Comparison of ENCODE assay signal across 7 cellular contexts in genomic region chr20:25550645-25551337, GRCh38. TPM values are rescaled to one million over a fixed set of nuclear protein-coding genes. Genes with fewer than 3 reads are reported as not detected.
DNase-seq lines count a peak whose midpoint lies in the region; ATAC-seq and TF ChIP-seq lines count a peak whose summit lies in the region.
"Not testable (repeated sequence)": the region's sequence is repeated elsewhere in the genome, so short reads cannot be mapped to it uniquely, and the experiment has no call there.

No MANE protein-coding gene starts in this region.

- not testable (repeated sequence) for BruUV-seq in Caco-2 (replicated peaks; lab: Mats Ljungman, UMichigan)

- H2BK15ac ChIP-seq in mesendoderm (replicated peaks; ENCODE audit: low read depth), result not testable (repeated sequence)

- H3K9me3 Mint-ChIP-seq in Caco-2 (ENCODE audit: unreplicated experiment); WTC11; neural crest cell: not testable (repeated sequence)

- not testable (repeated sequence) for H2AK5ac ChIP-seq in mesendoderm (ENCODE audit: low read length)

- not testable (repeated sequence) for H3K27me3 ChIP-seq in Caco-2 (replicated peaks; ENCODE audit: control insufficient read depth, insufficient read depth, low read length); mesendoderm (ENCODE audit: insufficient read depth, low read length, poor library complexity); sigmoid colon

- not testable (repeated sequence) for H3K9ac ChIP-seq in mesendoderm (ENCODE audit: low read length)

- peak overlapping the region; percentile 41 for H3K4me3 Mint-ChIP-seq in Caco-2 (ENCODE audit: unreplicated experiment)
- H3K4me3 Mint-ChIP-seq in WTC11, neural crest cell: not testable (repeated sequence)

- not testable (repeated sequence) for H2BK120ac ChIP-seq in mesendoderm (ENCODE audit: low read depth, low read length)

- TF ChIP-seq EP300 in sigmoid colon (IDR thresholded peaks at IDR 0.05), result not testable (repeated sequence)

- peak overlapping the region; percentile 90 for H3K27ac Mint-ChIP-seq in Caco-2 (ENCODE audit: unreplicated experiment)
- peak overlapping the region; percentile 94 for H3K27ac Mint-ChIP-seq in WTC11
- H3K27ac Mint-ChIP-seq in neural crest cell (ENCODE audit: unreplicated experiment), result peak overlapping the region; percentile 8

- intact Hi-C loops in Caco-2 (cut with micrococcal nuclease; ENCODE audit: unreplicated experiment), result loop anchor here (1.0 to 2.0 kb wide), 3 partner anchors 8 to 72 kb away; no protein-coding TSS in a partner anchor
- intact Hi-C loops in sigmoid colon (cut with DNase I), result loop anchor here (5.0 kb wide), 1 partner anchor 72 kb away; the partner anchor contains the start of gene NANP

- H3K79me2 ChIP-seq in mesendoderm (ENCODE audit: control insufficient read depth, insufficient read depth, low read length), result peaks cover 39% of the 10 kb centered on the region

- peaks cover 36% of the 10 kb centered on the region for H3K79me1 ChIP-seq in mesendoderm (ENCODE audit: low read length)

- H3K4me1 ChIP-seq in Caco-2 (peaks cover 49% of the 10 kb centered on the region), mesendoderm (ENCODE audit: control insufficient read depth, low read depth, low read length) (peaks cover 22% of the 10 kb centered on the region), sigmoid colon (peaks cover 0 to 59% (median 54%) of the 10 kb centered on the region in 4 donors)

- H3K27ac ChIP-seq in mesendoderm (ENCODE audit: low read depth, low read length) (peak overlapping the region; percentile 86), sigmoid colon (peak overlapping the region in 3 of 4 donors; percentile 60 to 72 (median 63))

- no CpG with 5 or more reads among the region's 7 CpGs for WGBS in mesendoderm (ENCODE audit: extremely low coverage, insufficient coverage, low lambda C conversion rate)
- 46 to 75% methylated on average over 7 of the region's 7 CpGs for WGBS in sigmoid colon, 2 donors

- H3K4me1 Mint-ChIP-seq in Caco-2 (ENCODE audit: low read depth, unreplicated experiment), result peaks cover 40% of the 10 kb centered on the region
- H3K4me1 Mint-ChIP-seq in WTC11, result peaks cover 56% of the 10 kb centered on the region
- peaks cover 52% of the 10 kb centered on the region for H3K4me1 Mint-ChIP-seq in neural crest cell

- H4K8ac ChIP-seq in mesendoderm (ENCODE audit: low read depth, low read length), result not testable (repeated sequence)

- not testable (repeated sequence) for H2BK5ac ChIP-seq in mesendoderm (ENCODE audit: low read length)

- not testable (repeated sequence) for ATAC-seq in WTC11

- not testable (repeated sequence) for TF ChIP-seq CTCF in Caco-2 (IDR thresholded peaks at IDR 0.05; ENCODE audit: insufficient read depth in 1 of 2, low read depth in 1 of 2, low read length in 1 of 2, severe bottlenecking in 1 of 2, unreplicated experiment in 1 of 2); WTC11 (IDR thresholded peaks at IDR 0.05); fibroblast of villous mesenchyme (IDR thresholded peaks at IDR 0.05; ENCODE audit: insufficient read depth, low read depth, low read length); neural crest cell (conservative IDR thresholded peaks at IDR 0.05); sigmoid colon (IDR thresholded peaks at IDR 0.05)

- DNase-seq in Caco-2, result peak; percentile 74 to 84
- peak; percentile 56 to 86 for DNase-seq in NCI-H524 (lab: John Stamatoyannopoulos, UW)
- DNase-seq in WTC11 (ENCODE audit: low spot score); neural crest cell (ENCODE audit: low read depth, low spot score); sigmoid colon: not testable (repeated sequence)
- DNase-seq in fibroblast of villous mesenchyme (ENCODE audit: low read depth), result peak; percentile 36
- DNase-seq in mesendoderm, result peak; percentile 81

- CTCF ChIA-PET in Caco-2 (lab: Charles Lee), result not testable (repeated sequence)
- CTCF ChIA-PET in WTC11 (lab: Charles Lee), result interaction anchor here (1.2 kb wide), 1 partner anchor 10 kb away, joined by 5 read pairs; no protein-coding TSS in a partner anchor

- POLR2A ChIA-PET in Caco-2 (lab: Charles Lee); WTC11 (lab: Charles Lee): not testable (repeated sequence)

- not testable (repeated sequence) for H3K4me2 ChIP-seq in mesendoderm (ENCODE audit: low read length)

- not testable (repeated sequence) for H3K36me3 Mint-ChIP-seq in Caco-2 (ENCODE audit: insufficient read depth, unreplicated experiment); WTC11; neural crest cell (ENCODE audit: low read depth)

- H3K18ac ChIP-seq in mesendoderm (ENCODE audit: low read length), result not testable (repeated sequence)

- not testable (repeated sequence) for H3K4me3 ChIP-seq in Caco-2 (ENCODE audit: low read depth, low read length); fibroblast of villous mesenchyme (ENCODE audit: low read depth, low read length); mesendoderm (ENCODE audit: low read length); sigmoid colon

- H3K27me3 Mint-ChIP-seq in Caco-2 (ENCODE audit: insufficient read depth, unreplicated experiment); WTC11 (ENCODE audit: low read depth); neural crest cell (ENCODE audit: low read depth): not testable (repeated sequence)

- peak overlapping the region; percentile 59 for H3K56ac ChIP-seq in mesendoderm (ENCODE audit: low read length)

- not testable (repeated sequence) for TF ChIP-seq POLR2A in sigmoid colon (IDR thresholded peaks at IDR 0.05)

- not testable (repeated sequence) for H3K9me3 ChIP-seq in Caco-2, sigmoid colon

- H3K23ac ChIP-seq in mesendoderm (ENCODE audit: low read length), result not testable (repeated sequence)

- H3K4ac ChIP-seq in mesendoderm (ENCODE audit: low read depth, low read length), result not testable (repeated sequence)

- not testable (repeated sequence) for H4K5ac ChIP-seq in mesendoderm (ENCODE audit: low read length)

- not testable (repeated sequence) for H3K36me3 ChIP-seq in Caco-2 (ENCODE audit: control insufficient read depth, insufficient read depth, low read length); mesendoderm (ENCODE audit: control insufficient read depth, insufficient read depth, low read length); sigmoid colon

RNA-seq across cellular contexts. Expression of gene NINL, which starts 34.5 kb away (rescaled TPM):
- total RNA-seq in Caco-2 (2022) (11.2 and 13.6 TPM in 2 replicates), WTC11 (2021) (34.4 to 36.3 TPM (median 36.0 TPM) in 3 replicates), fibroblast of villous mesenchyme (8.2 and 10.3 TPM in 2 replicates), neural crest cell (41.2 and 44.0 TPM in 2 replicates), sigmoid colon (10 to 100 TPM in 2 of 4 donors, 1 to 10 TPM in 2; 9.6 to 19.9 (median 12.8) TPM)
- polyA plus RNA-seq in mesendoderm (2013, experiment 1 of 2), result 9.5 TPM
- 9.8 TPM for polyA plus RNA-seq in mesendoderm (2013, experiment 2 of 2)
- polyA plus RNA-seq in sigmoid colon, result 1 to 10 TPM; 2.4 to 3.8 (median 3.2) TPM

Comparison
In these comparisons a context has a peak if more than half of its experiments do, and no peak if none do; other contexts are left out.
1. H3K27ac Mint-ChIP-seq: peak in every context shown above with its lines; median percentile 94 in WTC11; 90 in Caco-2; 8 in neural crest cell.